7 cellular contexts compared by ENCODE assay signal in the genomic region with DNA sequence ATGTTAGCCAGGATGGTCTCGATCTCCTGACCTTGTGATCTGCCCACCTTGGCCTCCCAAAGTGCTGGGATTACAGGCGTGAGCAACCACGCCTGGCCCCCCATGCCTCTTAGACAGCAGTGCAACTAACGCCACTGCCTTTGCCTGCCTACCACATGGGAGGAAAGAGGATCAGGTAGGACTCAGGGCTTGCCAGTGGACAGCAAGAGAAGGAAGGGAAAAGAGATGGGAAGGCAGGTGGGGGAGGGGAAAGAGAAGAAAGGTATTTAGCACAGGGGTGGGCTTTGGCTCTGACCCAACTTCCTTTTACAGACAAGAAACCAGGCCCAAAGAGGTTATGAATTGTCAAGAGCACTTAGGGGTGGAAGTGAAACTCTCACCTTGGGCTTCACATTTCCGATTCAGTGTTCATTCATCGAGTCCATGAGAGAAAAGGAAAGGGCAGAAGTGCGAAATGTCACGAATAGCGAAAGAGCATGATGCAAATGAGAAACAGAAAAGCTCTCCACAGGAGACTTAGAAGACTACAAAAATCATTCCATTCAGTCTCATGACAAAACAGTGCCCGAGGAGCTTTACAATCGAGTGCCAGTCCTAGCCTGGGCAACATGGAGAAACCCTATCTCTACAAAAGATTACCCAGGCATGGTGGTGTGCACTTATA. TPM values are rescaled to one million over a fixed set of nuclear protein-coding genes. Genes with fewer than 3 reads are reported as not detected.
DNase-seq lines count a peak whose midpoint lies in the region; ATAC-seq and TF ChIP-seq lines count a peak whose summit lies in the region.

No MANE protein-coding gene starts in this region.

- H3K4me3 ChIP-seq in Peyer's patch, result no peak overlapping the region
- no peak overlapping the region for H3K4me3 ChIP-seq in neural progenitor cell

- intact Hi-C loops in head of caudate nucleus (cut with DNase I), result no loop called here

- H3K36me3 Mint-ChIP-seq in neural progenitor cell, result no peaks in the 10 kb centered on the region

- H3K4me1 Mint-ChIP-seq in neural progenitor cell, result peaks cover 55% of the 10 kb centered on the region

- no peak overlapping the region for H3K4me3 Mint-ChIP-seq in neural progenitor cell

- TF ChIP-seq CTCF in Peyer's patch (IDR thresholded peaks at IDR 0.05) (no peak), neural progenitor cell (IDR thresholded peaks at IDR 0.05) (no peak)

- peaks cover 0 to 15% (median 13%) of the 10 kb centered on the region in 4 donors for H3K4me1 ChIP-seq in Peyer's patch
- peaks cover 35% of the 10 kb centered on the region for H3K4me1 ChIP-seq in neural progenitor cell

- H3K79me2 ChIP-seq in neural progenitor cell (ENCODE audit: low read depth), result no peaks in the 10 kb centered on the region

- H3K36me3 ChIP-seq in Peyer's patch, result no peaks in the 10 kb centered on the region
- no peaks in the 10 kb centered on the region for H3K36me3 ChIP-seq in neural progenitor cell

- no peaks in the 10 kb centered on the region for H4K20me1 ChIP-seq in neural progenitor cell (ENCODE audit: low read depth)

- peak overlapping the region; percentile 80 for H3K27ac Mint-ChIP-seq in neural progenitor cell

- H2AFZ ChIP-seq in neural progenitor cell (replicated peaks), result no peak overlapping the region

- H3K27ac ChIP-seq in Peyer's patch, result peak overlapping the region in 2 of 4 donors; percentile 33 to 67
- no peak overlapping the region for H3K27ac ChIP-seq in neural progenitor cell

- no peak overlapping the region for H3K9ac ChIP-seq in neural progenitor cell

- peaks cover 33% of the 10 kb centered on the region for H3F3A ChIP-seq in neural progenitor cell (ENCODE audit: low read depth)

- H3K9me3 ChIP-seq in Peyer's patch, result no peaks in the 10 kb centered on the region
- H3K9me3 ChIP-seq in neural progenitor cell (ENCODE audit: low read depth), result no peaks in the 10 kb centered on the region

- no peak overlapping the region for H3K4me2 ChIP-seq in neural progenitor cell

- H3K27me3 Mint-ChIP-seq in neural progenitor cell (ENCODE audit: insufficient read depth, low read depth), result peaks cover 9% of the 10 kb centered on the region

- DNase-seq in Peyer's patch (peak in 2 of 3 donors; percentile 66 to 78), neural progenitor cell (ENCODE audit: low spot score) (no peak), NCI-H146 (lab: John Stamatoyannopoulos, UW) (no peak), GF-D8 (lab: John Stamatoyannopoulos, UW) (no peak), head of caudate nucleus (no peak)

- H3K27me3 ChIP-seq in Peyer's patch (no peaks in the 10 kb centered on the region), neural progenitor cell (peaks cover 5% of the 10 kb centered on the region)

- no peak for TF ChIP-seq POLR2A in Peyer's patch (IDR thresholded peaks at IDR 0.05)

- no peaks in the 10 kb centered on the region for H3K9me3 Mint-ChIP-seq in neural progenitor cell

- ATAC-seq in GM19043 (IDR thresholded peaks at IDR 0.05; ENCODE audit: low read depth, unreplicated experiment), result peak; percentile 48
- ATAC-seq in HG02763 (IDR thresholded peaks at IDR 0.05; ENCODE audit: unreplicated experiment), result peak; percentile 49

RNA-seq across cellular contexts. Expression of gene CDK5R1, which starts 36.4 kb away (rescaled TPM):
- total RNA-seq in Peyer's patch (1 to 10 TPM in 2 of 4 donors, under 1 TPM in 1, not detected in 1; 0.88 to 1.9 (median 1.2) TPM), neural progenitor cell (ENCODE audit: low replicate concordance) (6.9 and 8.8 TPM in 2 replicates)

Comparison
In these comparisons a context has a peak if more than half of its experiments do, and no peak if none do; other contexts are left out.
1. DNase-seq: peak in Peyer's patch (2 of 3); none in neural progenitor cell (single experiment), NCI-H146 (single experiment), GF-D8 (single experiment) and head of caudate nucleus (0 of 42).